ENCODE assay signal across 8 cellular contexts in genomic region chr4:147707892-147708672, GRCh38. TPM values are rescaled to one million over a fixed set of nuclear protein-coding genes. Genes with fewer than 3 reads are reported as not detected.
DNase-seq lines count a peak whose midpoint lies in the region; ATAC-seq and TF ChIP-seq lines count a peak whose summit lies in the region.

No MANE protein-coding gene starts in this region.

- BruUV-seq in OCI-LY7 (replicated peaks; lab: Mats Ljungman, UMichigan): no TSS peak

- no peaks in the 10 kb centered on the region for H3K9me3 Mint-ChIP-seq in activated naive CD4-positive, alpha-beta T cell treated with anti-CD3 and anti-CD28 coated beads for 36 hours

- H2AK5ac ChIP-seq in neuronal stem cell (ENCODE audit: low read depth, low read length): no peak overlapping the region

- no peak overlapping the region for H4K91ac ChIP-seq in neuronal stem cell (ENCODE audit: low read depth, low read length, poor library complexity)

- H3K4me3 ChIP-seq in OCI-LY7 (ENCODE audit: low read depth, low read length, poor library complexity, severe bottlenecking) (no peak overlapping the region), neuronal stem cell (ENCODE audit: low read length in 2 of 2) (no peak overlapping the region)

- H3K27ac ChIP-seq in OCI-LY7 (ENCODE audit: low read depth, low read length, poor library complexity, severe bottlenecking) (no peak overlapping the region), neuronal stem cell (replicated peaks; ENCODE audit: low read length) (no peak overlapping the region)

- ATAC-seq in Right ventricle myocardium inferior: peak; percentile 78
- ATAC-seq in HG02884 (IDR thresholded peaks at IDR 0.05; ENCODE audit: unreplicated experiment): peak; percentile 69

- H3K4me1 Mint-ChIP-seq in activated naive CD4-positive, alpha-beta T cell treated with anti-CD3 and anti-CD28 coated beads for 36 hours (ENCODE audit: low read depth): no peaks in the 10 kb centered on the region

- H4K20me1 ChIP-seq in OCI-LY7 (ENCODE audit: insufficient read depth, low read length): no peaks in the 10 kb centered on the region

- WGBS in neuronal stem cell (ENCODE audit: extremely low coverage in 2 of 2, insufficient read length in 2 of 2, insufficient replicate concordance in 1 of 2), 2 donors: no CpG with 5 or more reads among the region's 7 CpGs

- no peak overlapping the region for H4K8ac ChIP-seq in neuronal stem cell (ENCODE audit: low read depth, low read length)

- no peaks in the 10 kb centered on the region for H3K27me3 Mint-ChIP-seq in activated naive CD4-positive, alpha-beta T cell treated with anti-CD3 and anti-CD28 coated beads for 36 hours (ENCODE audit: low read depth)

- H3K36me3 ChIP-seq in OCI-LY7 (ENCODE audit: insufficient read depth, low read length) (no peaks in the 10 kb centered on the region), neuronal stem cell (replicated peaks in 1 of 2; ENCODE audit: control insufficient read depth in 2 of 2, insufficient read depth in 2 of 2, low read length in 2 of 2) (no peaks in the 10 kb centered on the region)

- H3K27ac Mint-ChIP-seq in activated naive CD4-positive, alpha-beta T cell treated with anti-CD3 and anti-CD28 coated beads for 36 hours: no peak overlapping the region

- no peak overlapping the region for H2BK15ac ChIP-seq in neuronal stem cell (ENCODE audit: low read length)

- H3K9ac ChIP-seq in neuronal stem cell (ENCODE audit: low read depth, low read length, poor library complexity): no peak overlapping the region

- no peaks in the 10 kb centered on the region for H3K27me3 ChIP-seq in neuronal stem cell (ENCODE audit: control insufficient read depth in 3 of 3, insufficient read depth in 3 of 3, low read depth in 1 of 3, low read length in 3 of 3)

- H3K23ac ChIP-seq in neuronal stem cell (ENCODE audit: low read depth, low read length, poor library complexity): no peak overlapping the region

- H3K79me1 ChIP-seq in neuronal stem cell (ENCODE audit: low read depth, low read length): no peaks in the 10 kb centered on the region

- no peak overlapping the region for H2BK5ac ChIP-seq in neuronal stem cell (ENCODE audit: low read length)

- no peak overlapping the region for H3K18ac ChIP-seq in neuronal stem cell (ENCODE audit: low read length)

- H3K9me3 ChIP-seq in OCI-LY7 (ENCODE audit: low read length) (no peaks in the 10 kb centered on the region), neuronal stem cell (replicated peaks in 1 of 2; ENCODE audit: control insufficient read depth in 2 of 2, insufficient read depth in 1 of 2, low read depth in 1 of 2, low read length in 2 of 2) (no peaks in the 10 kb centered on the region)

- no peak overlapping the region for H2BK120ac ChIP-seq in neuronal stem cell (ENCODE audit: low read depth, low read length)

- DNase-seq in Right ventricle myocardium inferior (ENCODE audit: missing footprints): no peak
- no peak for DNase-seq in cardiac septum (ENCODE audit: low spot score)
- DNase-seq in OCI-LY7 (ENCODE audit: low spot score): peak; percentile 48
- peak; percentile 70 for DNase-seq in activated naive CD4-positive, alpha-beta T cell treated with anti-CD3 and anti-CD28 coated beads for 36 hours
- peak in 35 of 42 donors; percentile 14 to 83 (median 60) for DNase-seq in head of caudate nucleus
- DNase-seq in renal cortical epithelial cell (ENCODE audit: low read depth): peak; percentile 53
- DNase-seq in neuronal stem cell (ENCODE audit: low spot score): no peak

- peak; percentile 97 for TF ChIP-seq CTCF in OCI-LY7 (conservative IDR thresholded peaks at IDR 0.05; ENCODE audit: low read length)

- no peaks in the 10 kb centered on the region for H3K9me2 ChIP-seq in OCI-LY7 (ENCODE audit: insufficient read depth, low read length)

- CTCF ChIA-PET in OCI-LY7 (lab: Charles Lee; ENCODE audit: unreplicated experiment): interaction anchor here (2.7 kb wide), 1 partner anchor 159 kb away, joined by 7 read pairs; no protein-coding TSS in a partner anchor
- CTCF ChIA-PET in activated naive CD4-positive, alpha-beta T cell treated with anti-CD3 and anti-CD28 coated beads for 36 hours (lab: Charles Lee): interaction anchor here (0.7 to 4.2 kb wide), 13 partner anchors 14 to 207 kb away, joined by 3 to 86 read pairs (median 3); partner anchors contain the start of genes ARHGAP10 and TMEM184C

- H3K79me2 ChIP-seq in OCI-LY7 (ENCODE audit: insufficient read depth, low read depth, low read length): no peaks in the 10 kb centered on the region

- no peak overlapping the region for H3K4me2 ChIP-seq in OCI-LY7 (ENCODE audit: low read length)
- no peak overlapping the region for H3K4me2 ChIP-seq in neuronal stem cell (ENCODE audit: insufficient read depth, low read length, poor library complexity, severe bottlenecking)

- H3K4me1 ChIP-seq in OCI-LY7 (ENCODE audit: insufficient read depth, low read length, poor library complexity, severe bottlenecking) (no peaks in the 10 kb centered on the region), neuronal stem cell (ENCODE audit: control insufficient read depth in 2 of 2, insufficient read depth in 1 of 2, low read depth in 1 of 2, low read length in 2 of 2) (no peaks in the 10 kb centered on the region)

- H2AFZ ChIP-seq in OCI-LY7 (ENCODE audit: low read length) (no peak overlapping the region; the same call in 1 of the 2 replicates), neuronal stem cell (ENCODE audit: low read length) (no peak overlapping the region)

- POLR2A ChIA-PET in OCI-LY7 (lab: Charles Lee): no interaction called here

- H3K4ac ChIP-seq in neuronal stem cell (ENCODE audit: low read length): no peak overlapping the region

- no peak overlapping the region for H3K4me3 Mint-ChIP-seq in activated naive CD4-positive, alpha-beta T cell treated with anti-CD3 and anti-CD28 coated beads for 36 hours

- no peak overlapping the region for H3K14ac ChIP-seq in neuronal stem cell (ENCODE audit: low read length)

- intact Hi-C loops in Right ventricle myocardium inferior (cut with DNase I) (loop anchor here (1.0 kb wide), 1 partner anchor 158 kb away; no protein-coding TSS in a partner anchor), cardiac septum (cut with DNase I) (loop anchor here (1.0 kb wide), 1 partner anchor 158 kb away; no protein-coding TSS in a partner anchor), OCI-LY7 (cut with micrococcal nuclease; ENCODE audit: unreplicated experiment) (loop anchor here (1.0 kb wide), 1 partner anchor 158 kb away; no protein-coding TSS in a partner anchor), head of caudate nucleus (cut with DNase I) (loop anchor here (2.0 kb wide), 1 partner anchor 159 kb away; no protein-coding TSS in a partner anchor)
- intact Hi-C loops in activated naive CD4-positive, alpha-beta T cell treated with anti-CD3 and anti-CD28 coated beads for 36 hours (cut with micrococcal nuclease): loop anchor here (1.0 kb wide), 2 partner anchors 158 to 190 kb away; no protein-coding TSS in a partner anchor

- no peaks in the 10 kb centered on the region for H3K36me3 Mint-ChIP-seq in activated naive CD4-positive, alpha-beta T cell treated with anti-CD3 and anti-CD28 coated beads for 36 hours (ENCODE audit: low read depth)

- no peak overlapping the region for H2BK12ac ChIP-seq in neuronal stem cell (ENCODE audit: low read length)

RNA-seq across cellular contexts. Expression of gene ARHGAP10, which starts 23.8 kb away (rescaled TPM):
- 71.8 TPM for total RNA-seq in Right ventricle myocardium inferior
- 41.8 TPM for total RNA-seq in cardiac septum
- 0.23 TPM in 1 of 2 replicates, not detected in the other for total RNA-seq in OCI-LY7 (2014; rRNA removed; shearing (Covaris generic))
- total RNA-seq in OCI-LY7 (2022): 0.11 and 0.24 TPM in 2 replicates
- 1 to 10 TPM; 3.6 to 3.8 TPM for total RNA-seq in activated naive CD4-positive, alpha-beta T cell treated with anti-CD3 and anti-CD28 coated beads for 36 hours
- total RNA-seq in renal cortical epithelial cell: 17.5 and 18.3 TPM in 2 replicates
- polyA plus RNA-seq in neuronal stem cell (2013, experiment 1 of 2): 1.2 TPM
- 1.2 TPM for polyA plus RNA-seq in neuronal stem cell (2013, experiment 2 of 2)

RNA-seq across cellular contexts. Expression of gene PRMT9, which starts 24.1 kb away (rescaled TPM):
- total RNA-seq in Right ventricle myocardium inferior: 4.2 TPM
- total RNA-seq in cardiac septum: 6.8 TPM
- 12.1 and 13.1 TPM in 2 replicates for total RNA-seq in OCI-LY7 (2014; rRNA removed; shearing (Covaris generic))
- total RNA-seq in OCI-LY7 (2022): 13.1 and 13.9 TPM in 2 replicates
- 1 to 10 TPM; 7.3 to 8.2 TPM for total RNA-seq in activated naive CD4-positive, alpha-beta T cell treated with anti-CD3 and anti-CD28 coated beads for 36 hours
- 13.0 and 15.2 TPM in 2 replicates for total RNA-seq in renal cortical epithelial cell
- polyA plus RNA-seq in neuronal stem cell (2013, experiment 1 of 2): 4.7 TPM
- 5.0 TPM for polyA plus RNA-seq in neuronal stem cell (2013, experiment 2 of 2)

Comparison
In these comparisons a context has a peak if more than half of its experiments do, and no peak if none do; other contexts are left out.
1. DNase-seq: peak in OCI-LY7 (single experiment), activated naive CD4-positive, alpha-beta T cell treated with anti-CD3 and anti-CD28 coated beads for 36 hours (single experiment), head of caudate nucleus (35 of 42) and renal cortical epithelial cell (single experiment); none in Right ventricle myocardium inferior (single experiment), cardiac septum (single experiment) and neuronal stem cell (single experiment).